ENCODE assay signal across 1 cellular context in genomic region chr3:39051649-39052557, GRCh38.
TF ChIP-seq lines count a peak whose summit lies in the region.

TSS of gene SCN11A (minus strand) at chr3:39051944. CDS start at chr3:38950362, 101,582 bp downstream.
TSS of gene WDR48 (plus strand) at chr3:39052016. CDS start at chr3:39052026, 10 bp downstream.

TF ChIP-seq in K562, 482 proteins besides CTCF, POLR2A, EP300 and RAD21 (continued from another document and continues in another):
- TF ChIP-seq RBM17 (IDR thresholded peaks at IDR 0.05; ENCODE audit: borderline replicate concordance, low read depth, low read length), result no peak
- peak; percentile 77 to 80 for TF ChIP-seq MAZ (CRISPR knock-in tag; conservative IDR thresholded peaks at IDR 0.05 in 1 of 2, IDR thresholded peaks at IDR 0.05 in 1 of 2)
- TF ChIP-seq ZBTB1 (CRISPR knock-in tag; IDR thresholded peaks at IDR 0.05; ENCODE audit: borderline replicate concordance, low read depth), result no peak
- TF ChIP-seq GTF3C2 (IDR thresholded peaks at IDR 0.05; ENCODE audit: borderline replicate concordance, extremely low read depth, insufficient read length), result no peak
- TF ChIP-seq, protein P1, sequence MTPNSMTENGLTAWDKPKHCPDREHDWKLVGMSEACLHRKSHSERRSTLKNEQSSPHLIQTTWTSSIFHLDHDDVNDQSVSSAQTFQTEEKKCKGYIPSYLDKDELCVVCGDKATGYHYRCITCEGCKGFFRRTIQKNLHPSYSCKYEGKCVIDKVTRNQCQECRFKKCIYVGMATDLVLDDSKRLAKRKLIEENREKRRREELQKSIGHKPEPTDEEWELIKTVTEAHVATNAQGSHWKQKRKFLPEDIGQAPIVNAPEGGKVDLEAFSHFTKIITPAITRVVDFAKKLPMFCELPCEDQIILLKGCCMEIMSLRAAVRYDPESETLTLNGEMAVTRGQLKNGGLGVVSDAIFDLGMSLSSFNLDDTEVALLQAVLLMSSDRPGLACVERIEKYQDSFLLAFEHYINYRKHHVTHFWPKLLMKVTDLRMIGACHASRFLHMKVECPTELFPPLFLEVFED (CRISPR knock-in tag; conservative IDR thresholded peaks at IDR 0.05), result 0 out of 2 replicates have a peak, but pooled peaks have one; percentile 5
- no peak for TF ChIP-seq SLC30A9 (CRISPR knock-in tag; IDR thresholded peaks at IDR 0.05)
- TF ChIP-seq HCFC1 (IDR thresholded peaks at IDR 0.05; ENCODE audit: low read depth, low read length), result peak; percentile 75
- TF ChIP-seq IRF2 (CRISPR knock-in tag; IDR thresholded peaks at IDR 0.05), result no peak
- no peak for TF ChIP-seq GTF2E2 (tag; IDR thresholded peaks at IDR 0.05)
- no peak for TF ChIP-seq KHSRP (IDR thresholded peaks at IDR 0.05)
- TF ChIP-seq HNRNPL (IDR thresholded peaks at IDR 0.05; ENCODE audit: low read depth, low read length), result no peak
- TF ChIP-seq FIP1L1 (IDR thresholded peaks at IDR 0.05; ENCODE audit: low read depth, low read length, poor library complexity, severe bottlenecking), result no peak
- TF ChIP-seq ATF1 (CRISPR knock-in tag; IDR thresholded peaks at IDR 0.05), result peak; percentile 68
- peak; percentile 98 for TF ChIP-seq ATF1 (tag; IDR thresholded peaks at IDR 0.05)
- no peak for TF ChIP-seq ZNF175 (CRISPR knock-in tag; IDR thresholded peaks at IDR 0.05; ENCODE audit: low read depth)
- no peak for TF ChIP-seq PATZ1 (CRISPR knock-in tag; IDR thresholded peaks at IDR 0.05; ENCODE audit: borderline replicate concordance)
- TF ChIP-seq ZNF589 (CRISPR knock-in tag; IDR thresholded peaks at IDR 0.05; ENCODE audit: low read depth), result no peak
- no peak for TF ChIP-seq STAG1 (CRISPR knock-in tag; IDR thresholded peaks at IDR 0.05; ENCODE audit: borderline replicate concordance)
- no peak for TF ChIP-seq RBM39 (optimal IDR thresholded peaks at IDR 0.05; ENCODE audit: low read depth, low read length)
- peak; percentile 91 for TF ChIP-seq ETV1 (tag; conservative IDR thresholded peaks at IDR 0.05; ENCODE audit: low read depth)
- no peak for TF ChIP-seq KDM2B (CRISPR knock-in tag; IDR thresholded peaks at IDR 0.05)
- no peak for TF ChIP-seq BCOR (IDR thresholded peaks at IDR 0.05)
- no peak for TF ChIP-seq KAT7 (CRISPR knock-in tag; IDR thresholded peaks at IDR 0.05; ENCODE audit: borderline replicate concordance)
- no peak for TF ChIP-seq KAT2B (IDR thresholded peaks at IDR 0.05; ENCODE audit: low read depth, low read length)
- TF ChIP-seq, protein P2, sequence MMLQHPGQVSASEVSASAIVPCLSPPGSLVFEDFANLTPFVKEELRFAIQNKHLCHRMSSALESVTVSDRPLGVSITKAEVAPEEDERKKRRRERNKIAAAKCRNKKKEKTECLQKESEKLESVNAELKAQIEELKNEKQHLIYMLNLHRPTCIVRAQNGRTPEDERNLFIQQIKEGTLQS (IDR thresholded peaks at IDR 0.05), result peak; percentile 56; the same call in 1 of the 2 replicates
- TF ChIP-seq, protein P2 (CRISPR knock-in tag; conservative IDR thresholded peaks at IDR 0.05), result no peak; the same call in 1 of the 2 replicates
- peak; percentile 22 for TF ChIP-seq PRDM10 (IDR thresholded peaks at IDR 0.05; ENCODE audit: partially characterized antibody)
- no peak for TF ChIP-seq NONO (IDR thresholded peaks at IDR 0.05; ENCODE audit: low read depth in 2 of 2, low read length in 1 of 2)
- TF ChIP-seq, protein P3, sequence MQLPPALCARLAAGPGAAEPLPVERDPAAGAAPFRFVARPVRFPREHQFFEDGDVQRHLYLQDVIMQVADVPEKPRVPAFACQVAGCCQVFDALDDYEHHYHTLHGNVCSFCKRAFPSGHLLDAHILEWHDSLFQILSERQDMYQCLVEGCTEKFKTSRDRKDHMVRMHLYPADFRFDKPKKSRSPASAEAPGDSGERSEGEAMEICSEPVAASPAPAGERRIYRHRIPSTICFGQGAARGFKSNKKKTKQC (CRISPR knock-in tag; IDR thresholded peaks at IDR 0.05), result peak; percentile 92
- no peak for TF ChIP-seq HNRNPH1 (optimal IDR thresholded peaks at IDR 0.05; ENCODE audit: low read depth, low read length)
- TF ChIP-seq NFE2L1 (tag; IDR thresholded peaks at IDR 0.05; ENCODE audit: borderline replicate concordance, low read depth), result no peak
- TF ChIP-seq TARDBP (IDR thresholded peaks at IDR 0.05), result peak; percentile 77; the same call in 1 of the 2 replicates
- TF ChIP-seq PRMT5 (CRISPR knock-in tag; IDR thresholded peaks at IDR 0.05), result no peak
- TF ChIP-seq ZKSCAN3 (CRISPR knock-in tag; IDR thresholded peaks at IDR 0.05), result no peak
- TF ChIP-seq SRSF7 (optimal IDR thresholded peaks at IDR 0.05; ENCODE audit: low read depth, low read length), result no peak
- no peak; the same call in 1 of the 2 replicates for TF ChIP-seq XRCC5 (IDR thresholded peaks at IDR 0.05; ENCODE audit: low read depth, low read length)
- no peak for TF ChIP-seq MCM5 (IDR thresholded peaks at IDR 0.05; ENCODE audit: low read depth)
- TF ChIP-seq ZNF766 (CRISPR knock-in tag; conservative IDR thresholded peaks at IDR 0.05), result peak; percentile 18; the same call in 1 of the 2 replicates
- TF ChIP-seq, protein P4, sequence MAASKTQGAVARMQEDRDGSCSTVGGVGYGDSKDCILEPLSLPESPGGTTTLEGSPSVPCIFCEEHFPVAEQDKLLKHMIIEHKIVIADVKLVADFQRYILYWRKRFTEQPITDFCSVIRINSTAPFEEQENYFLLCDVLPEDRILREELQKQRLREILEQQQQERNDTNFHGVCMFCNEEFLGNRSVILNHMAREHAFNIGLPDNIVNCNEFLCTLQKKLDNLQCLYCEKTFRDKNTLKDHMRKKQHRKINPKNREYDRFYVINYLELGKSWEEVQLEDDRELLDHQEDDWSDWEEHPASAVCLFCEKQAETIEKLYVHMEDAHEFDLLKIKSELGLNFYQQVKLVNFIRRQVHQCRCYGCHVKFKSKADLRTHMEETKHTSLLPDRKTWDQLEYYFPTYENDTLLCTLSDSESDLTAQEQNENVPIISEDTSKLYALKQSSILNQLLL (CRISPR knock-in tag; IDR thresholded peaks at IDR 0.05; ENCODE audit: borderline replicate concordance), result no peak
- TF ChIP-seq, protein P5, sequence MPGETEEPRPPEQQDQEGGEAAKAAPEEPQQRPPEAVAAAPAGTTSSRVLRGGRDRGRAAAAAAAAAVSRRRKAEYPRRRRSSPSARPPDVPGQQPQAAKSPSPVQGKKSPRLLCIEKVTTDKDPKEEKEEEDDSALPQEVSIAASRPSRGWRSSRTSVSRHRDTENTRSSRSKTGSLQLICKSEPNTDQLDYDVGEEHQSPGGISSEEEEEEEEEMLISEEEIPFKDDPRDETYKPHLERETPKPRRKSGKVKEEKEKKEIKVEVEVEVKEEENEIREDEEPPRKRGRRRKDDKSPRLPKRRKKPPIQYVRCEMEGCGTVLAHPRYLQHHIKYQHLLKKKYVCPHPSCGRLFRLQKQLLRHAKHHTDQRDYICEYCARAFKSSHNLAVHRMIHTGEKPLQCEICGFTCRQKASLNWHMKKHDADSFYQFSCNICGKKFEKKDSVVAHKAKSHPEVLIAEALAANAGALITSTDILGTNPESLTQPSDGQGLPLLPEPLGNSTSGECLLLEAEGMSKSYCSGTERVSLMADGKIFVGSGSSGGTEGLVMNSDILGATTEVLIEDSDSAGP (CRISPR knock-in tag; IDR thresholded peaks at IDR 0.05), result no peak
- TF ChIP-seq ZNF785 (CRISPR knock-in tag; IDR thresholded peaks at IDR 0.05), result no peak
- peak; percentile 84 for TF ChIP-seq ZFX (CRISPR knock-in tag; IDR thresholded peaks at IDR 0.05)
- peak; percentile 95 for TF ChIP-seq MBD1 (CRISPR knock-in tag; IDR thresholded peaks at IDR 0.05)
- TF ChIP-seq SMAD3 (CRISPR knock-in tag; conservative IDR thresholded peaks at IDR 0.05), result no peak
- no peak for TF ChIP-seq HNRNPUL1 (IDR thresholded peaks at IDR 0.05; ENCODE audit: low read length)
- no peak for TF ChIP-seq ZNF12 (CRISPR knock-in tag; IDR thresholded peaks at IDR 0.05)
- TF ChIP-seq NR3C1 (CRISPR knock-in tag; IDR thresholded peaks at IDR 0.05), result peak; percentile 79; the same call in 1 of the 2 replicates
- TF ChIP-seq ZFPM2 (CRISPR knock-in tag; IDR thresholded peaks at IDR 0.05), result no peak
- peak in 1 of 2 experiments; percentile 15; a peak in 1 of 4 replicates for TF ChIP-seq TRIM24 (IDR thresholded peaks at IDR 0.05)
- TF ChIP-seq, protein P6, sequence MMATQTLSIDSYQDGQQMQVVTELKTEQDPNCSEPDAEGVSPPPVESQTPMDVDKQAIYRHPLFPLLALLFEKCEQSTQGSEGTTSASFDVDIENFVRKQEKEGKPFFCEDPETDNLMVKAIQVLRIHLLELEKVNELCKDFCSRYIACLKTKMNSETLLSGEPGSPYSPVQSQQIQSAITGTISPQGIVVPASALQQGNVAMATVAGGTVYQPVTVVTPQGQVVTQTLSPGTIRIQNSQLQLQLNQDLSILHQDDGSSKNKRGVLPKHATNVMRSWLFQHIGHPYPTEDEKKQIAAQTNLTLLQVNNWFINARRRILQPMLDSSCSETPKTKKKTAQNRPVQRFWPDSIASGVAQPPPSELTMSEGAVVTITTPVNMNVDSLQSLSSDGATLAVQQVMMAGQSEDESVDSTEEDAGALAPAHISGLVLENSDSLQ (IDR thresholded peaks at IDR 0.05), result peak; percentile 86
- TF ChIP-seq HDGF (IDR thresholded peaks at IDR 0.05), result 0 out of 2 replicates have a peak, but pooled peaks have one; percentile 19
- TF ChIP-seq DMBX1 (CRISPR knock-in tag; IDR thresholded peaks at IDR 0.05; ENCODE audit: borderline replicate concordance), result no peak
